In the genomic region with DNA sequence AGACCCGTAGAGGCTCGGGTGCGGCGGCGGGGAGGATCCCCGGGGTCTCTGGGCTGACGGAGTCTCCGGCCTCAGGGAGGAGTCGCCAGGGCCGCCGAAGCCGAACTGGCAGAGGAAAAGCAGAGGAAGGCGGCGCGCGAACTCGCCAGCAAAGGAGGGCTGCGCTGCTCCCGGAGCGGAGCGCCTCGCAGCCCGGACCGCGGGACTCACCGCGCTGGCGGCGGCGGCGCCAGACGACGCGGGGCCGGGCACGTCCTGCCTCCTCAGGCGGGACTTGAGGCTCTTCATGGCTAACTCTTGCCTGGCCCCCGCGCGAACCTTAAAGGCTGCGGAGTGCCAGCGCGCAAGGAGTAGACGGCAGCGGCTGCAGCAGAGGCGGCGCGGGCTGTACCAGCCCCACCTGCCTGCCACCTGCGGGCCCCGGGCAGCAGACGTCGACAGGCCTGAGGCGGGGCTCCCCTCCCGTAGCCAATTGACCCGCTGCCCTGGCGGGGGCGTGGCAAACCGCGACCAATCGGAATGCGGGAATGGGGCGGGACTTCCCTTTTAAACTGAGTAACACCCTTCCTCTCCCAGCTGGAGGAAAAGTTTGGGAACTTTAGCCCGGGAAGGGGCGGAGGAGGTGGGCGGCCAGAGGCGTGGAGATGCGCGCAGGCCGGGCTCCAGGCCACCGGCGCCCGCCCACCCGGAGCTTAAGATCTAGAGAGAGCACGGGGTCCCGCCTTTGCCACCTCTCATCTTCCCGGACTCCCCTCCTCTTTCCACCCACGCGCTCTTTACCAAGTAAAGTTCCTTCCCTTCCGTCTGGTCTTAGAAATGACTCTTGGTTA, we compare ENCODE assay signal across 1 cellular context.
TF ChIP-seq lines count a peak whose summit lies in the region.

A gene with protein sequence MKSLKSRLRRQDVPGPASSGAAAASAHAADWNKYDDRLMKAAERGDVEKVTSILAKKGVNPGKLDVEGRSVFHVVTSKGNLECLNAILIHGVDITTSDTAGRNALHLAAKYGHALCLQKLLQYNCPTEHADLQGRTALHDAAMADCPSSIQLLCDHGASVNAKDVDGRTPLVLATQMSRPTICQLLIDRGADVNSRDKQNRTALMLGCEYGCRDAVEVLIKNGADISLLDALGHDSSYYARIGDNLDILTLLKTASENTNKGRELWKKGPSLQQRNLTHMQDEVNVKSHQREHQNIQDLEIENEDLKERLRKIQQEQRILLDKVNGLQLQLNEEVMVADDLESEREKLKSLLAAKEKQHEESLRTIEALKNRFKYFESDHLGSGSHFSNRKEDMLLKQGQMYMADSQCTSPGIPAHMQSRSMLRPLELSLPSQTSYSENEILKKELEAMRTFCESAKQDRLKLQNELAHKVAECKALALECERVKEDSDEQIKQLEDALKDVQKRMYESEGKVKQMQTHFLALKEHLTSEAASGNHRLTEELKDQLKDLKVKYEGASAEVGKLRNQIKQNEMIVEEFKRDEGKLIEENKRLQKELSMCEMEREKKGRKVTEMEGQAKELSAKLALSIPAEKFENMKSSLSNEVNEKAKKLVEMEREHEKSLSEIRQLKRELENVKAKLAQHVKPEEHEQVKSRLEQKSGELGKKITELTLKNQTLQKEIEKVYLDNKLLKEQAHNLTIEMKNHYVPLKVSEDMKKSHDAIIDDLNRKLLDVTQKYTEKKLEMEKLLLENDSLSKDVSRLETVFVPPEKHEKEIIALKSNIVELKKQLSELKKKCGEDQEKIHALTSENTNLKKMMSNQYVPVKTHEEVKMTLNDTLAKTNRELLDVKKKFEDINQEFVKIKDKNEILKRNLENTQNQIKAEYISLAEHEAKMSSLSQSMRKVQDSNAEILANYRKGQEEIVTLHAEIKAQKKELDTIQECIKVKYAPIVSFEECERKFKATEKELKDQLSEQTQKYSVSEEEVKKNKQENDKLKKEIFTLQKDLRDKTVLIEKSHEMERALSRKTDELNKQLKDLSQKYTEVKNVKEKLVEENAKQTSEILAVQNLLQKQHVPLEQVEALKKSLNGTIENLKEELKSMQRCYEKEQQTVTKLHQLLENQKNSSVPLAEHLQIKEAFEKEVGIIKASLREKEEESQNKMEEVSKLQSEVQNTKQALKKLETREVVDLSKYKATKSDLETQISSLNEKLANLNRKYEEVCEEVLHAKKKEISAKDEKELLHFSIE (N-terminal part only) (minus strand): TSS at position 439 of the 830 bp plus-strand sequence. CDS start 151 bp downstream, at position 288.

TF ChIP-seq in neural cell, 6 proteins besides CTCF, POLR2A, EP300 and RAD21:
- peak; percentile 91 for TF ChIP-seq MXI1 (conservative IDR thresholded peaks at IDR 0.05; ENCODE audit: poor library complexity, severe bottlenecking)
- TF ChIP-seq POLR2AphosphoS5 (IDR thresholded peaks at IDR 0.05) = peak; percentile 20
- TF ChIP-seq TAF1 (IDR thresholded peaks at IDR 0.05; ENCODE audit: low read depth) = no peak
- TF ChIP-seq, protein P1, sequence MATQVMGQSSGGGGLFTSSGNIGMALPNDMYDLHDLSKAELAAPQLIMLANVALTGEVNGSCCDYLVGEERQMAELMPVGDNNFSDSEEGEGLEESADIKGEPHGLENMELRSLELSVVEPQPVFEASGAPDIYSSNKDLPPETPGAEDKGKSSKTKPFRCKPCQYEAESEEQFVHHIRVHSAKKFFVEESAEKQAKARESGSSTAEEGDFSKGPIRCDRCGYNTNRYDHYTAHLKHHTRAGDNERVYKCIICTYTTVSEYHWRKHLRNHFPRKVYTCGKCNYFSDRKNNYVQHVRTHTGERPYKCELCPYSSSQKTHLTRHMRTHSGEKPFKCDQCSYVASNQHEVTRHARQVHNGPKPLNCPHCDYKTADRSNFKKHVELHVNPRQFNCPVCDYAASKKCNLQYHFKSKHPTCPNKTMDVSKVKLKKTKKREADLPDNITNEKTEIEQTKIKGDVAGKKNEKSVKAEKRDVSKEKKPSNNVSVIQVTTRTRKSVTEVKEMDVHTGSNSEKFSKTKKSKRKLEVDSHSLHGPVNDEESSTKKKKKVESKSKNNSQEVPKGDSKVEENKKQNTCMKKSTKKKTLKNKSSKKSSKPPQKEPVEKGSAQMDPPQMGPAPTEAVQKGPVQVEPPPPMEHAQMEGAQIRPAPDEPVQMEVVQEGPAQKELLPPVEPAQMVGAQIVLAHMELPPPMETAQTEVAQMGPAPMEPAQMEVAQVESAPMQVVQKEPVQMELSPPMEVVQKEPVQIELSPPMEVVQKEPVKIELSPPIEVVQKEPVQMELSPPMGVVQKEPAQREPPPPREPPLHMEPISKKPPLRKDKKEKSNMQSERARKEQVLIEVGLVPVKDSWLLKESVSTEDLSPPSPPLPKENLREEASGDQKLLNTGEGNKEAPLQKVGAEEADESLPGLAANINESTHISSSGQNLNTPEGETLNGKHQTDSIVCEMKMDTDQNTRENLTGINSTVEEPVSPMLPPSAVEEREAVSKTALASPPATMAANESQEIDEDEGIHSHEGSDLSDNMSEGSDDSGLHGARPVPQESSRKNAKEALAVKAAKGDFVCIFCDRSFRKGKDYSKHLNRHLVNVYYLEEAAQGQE (IDR thresholded peaks at IDR 0.05; ENCODE audit: borderline replicate concordance) = no peak
- no peak for TF ChIP-seq SMC3 (conservative IDR thresholded peaks at IDR 0.05; ENCODE audit: poor library complexity)
- TF ChIP-seq EZH2 (IDR thresholded peaks at IDR 0.05; ENCODE audit: borderline replicate concordance, insufficient read depth, low read length, poor library complexity, severe bottlenecking) = no peak
